In the genomic region with DNA sequence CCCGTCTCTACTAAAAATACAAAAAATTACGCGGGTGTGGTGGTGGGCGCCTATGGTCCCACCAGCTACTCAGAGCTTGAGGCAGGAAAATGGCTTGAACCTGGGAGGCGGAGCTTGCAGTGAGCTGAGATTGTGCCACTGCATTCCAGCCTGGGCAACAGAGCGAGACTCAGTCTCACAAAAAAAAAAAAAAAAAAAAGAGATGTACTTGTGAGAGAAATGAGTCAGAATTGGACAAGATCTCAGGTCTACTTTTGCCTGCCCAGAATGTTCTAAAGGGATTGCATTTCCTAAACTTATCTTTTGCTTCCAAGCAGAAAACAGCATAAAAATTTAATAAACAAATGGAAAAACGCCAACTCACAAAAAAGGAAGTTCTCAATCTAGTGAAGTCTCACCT, we compare ENCODE assay signal across 29 cellular contexts.
"Had no signal": no experiment of that assay in that cellular context is flagged by ENCODE, and none has a peak within 500 bp of the region (broad histone marks: within the 10 kb centered on the region; RNA-seq: fewer than 3 reads in every experiment).

No MANE protein-coding gene starts in this region.

- DNase-seq: activated CD4-positive, alpha-beta memory T cell treated with anti-CD3 and anti-CD28 coated beads for 36 hours; activated CD4-positive, alpha-beta T cell treated with anti-CD3 and anti-CD28 coated beads for 36 hours; activated CD4-positive, alpha-beta T cell treated with anti-CD3 and anti-CD28 coated beads, Interleukin-2, amount 10 ng/mL, durations not matched to agents 24 days and 14 days; activated CD4-positive, CD25-positive, alpha-beta regulatory T cell; activated CD4-positive, CD25-positive, alpha-beta regulatory T cell treated with anti-CD3 and anti-CD28 coated beads, Interleukin-2, amount 50 U/mL, for 72 hours; activated CD8-positive, alpha-beta memory T cell treated with anti-CD3 and anti-CD28 coated beads, Interleukin-2, amount 50 U/mL, for 48 hours; activated CD8-positive, alpha-beta T cell treated with anti-CD3 and anti-CD28 coated beads, Interleukin-2, amount 10 ng/mL, durations not matched to agents 7 days and 5 days; activated gamma-delta T cell; activated naive CD4-positive, alpha-beta T cell; activated naive CD8-positive, alpha-beta T cell treated with anti-CD3 and anti-CD28 coated beads for 36 hours; activated naive CD8-positive, alpha-beta T cell treated with anti-CD3 and anti-CD28 coated beads, Interleukin-2, amount 50 U/mL, for 24 hours; activated T-cell treated with anti-CD3 and anti-CD28 coated beads for 4 hours; activated T-cell treated with anti-CD3 and anti-CD28 coated beads, Interleukin-2, amount 50 U/mL, for 24 hours; activated T-cell treated with anti-CD3 and anti-CD28 coated beads, Interleukin-2, amount 50 U/mL, for 72 hours; adrenal gland; amygdala; aorta; body of pancreas; caudate nucleus; cortex of kidney; dermis blood vessel endothelial cell; effector CD4-positive, alpha-beta T cell; effector memory CD8-positive, alpha-beta T cell; esophagus squamous epithelium; foreskin fibroblast; head of caudate nucleus; hippocampal formation; T-helper 17 cell; T1000 had no signal

- H3K4me3 ChIP-seq: adrenal gland, body of pancreas, esophagus squamous epithelium had no signal
